Comparison of ENCODE assay signal across 8 cellular contexts in the genomic region with DNA sequence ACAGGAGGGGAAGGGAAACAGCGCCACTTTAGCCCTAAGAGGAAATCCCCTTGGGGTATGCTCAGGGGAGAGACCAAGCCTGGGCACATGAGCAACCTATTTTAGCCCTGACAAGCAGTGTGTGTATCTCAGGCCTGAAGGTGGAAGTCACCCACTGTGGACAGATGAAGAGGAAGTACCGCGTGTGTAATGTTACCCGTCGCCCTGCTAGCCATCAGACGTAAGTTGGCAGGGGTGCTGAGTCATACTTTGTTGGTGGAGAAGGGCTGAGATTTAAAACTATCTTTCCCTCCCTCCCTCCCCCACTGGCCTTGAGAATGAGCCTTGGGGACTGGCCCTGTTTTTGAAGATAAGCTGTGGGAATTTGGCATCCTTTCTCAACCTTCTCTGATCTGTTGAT. TPM values are rescaled to one million over a fixed set of nuclear protein-coding genes. Genes with fewer than 3 reads are reported as not detected.
A peak's percentile ranks its signal among the peaks of the same experiment; 100 is the strongest.
DNase-seq lines count a peak whose midpoint lies in the region; TF ChIP-seq lines count a peak whose summit lies in the region.

No MANE protein-coding gene starts in this region.

- H3K4me3 ChIP-seq in esophagus squamous epithelium (no peak overlapping the region), spleen (peak overlapping the region in 1 of 8 donors; percentile 30), prostate gland (no peak overlapping the region)

- H3K36me3 Mint-ChIP-seq in activated CD4-positive, alpha-beta T cell treated with anti-CD3 and anti-CD28 coated beads, Interleukin-2, amount 10 ng/mL, durations not matched to agents 24 days and 14 days (ENCODE audit: low read depth): peaks cover 39% of the 10 kb centered on the region

- H3K27ac ChIP-seq in esophagus squamous epithelium (no peak overlapping the region), spleen (peak overlapping the region; percentile 14 to 84 (median 64)), prostate gland (no peak overlapping the region)

- intact Hi-C loops in esophagus squamous epithelium (cut with DNase I): no loop called here
- intact Hi-C loops in spleen (cut with DNase I; ENCODE audit: low total_unique reads): no loop called here
- intact Hi-C loops in prostate gland (cut with DNase I): no loop called here
- intact Hi-C loops in activated CD4-positive, alpha-beta T cell treated with anti-CD3 and anti-CD28 coated beads, Interleukin-2, amount 10 ng/mL, durations not matched to agents 24 days and 14 days (cut with micrococcal nuclease): no loop called here

- no peak for TF ChIP-seq POLR2A in esophagus squamous epithelium (IDR thresholded peaks at IDR 0.05)
- TF ChIP-seq POLR2A in spleen (IDR thresholded peaks at IDR 0.05): no peak
- no peak for TF ChIP-seq POLR2A in prostate gland (IDR thresholded peaks at IDR 0.05)

- H3K27ac Mint-ChIP-seq in activated CD4-positive, alpha-beta T cell treated with anti-CD3 and anti-CD28 coated beads, Interleukin-2, amount 10 ng/mL, durations not matched to agents 24 days and 14 days: no peak overlapping the region

- no peak overlapping the region for H3K4me3 Mint-ChIP-seq in activated CD4-positive, alpha-beta T cell treated with anti-CD3 and anti-CD28 coated beads, Interleukin-2, amount 10 ng/mL, durations not matched to agents 24 days and 14 days

- H3K4me1 ChIP-seq in esophagus squamous epithelium (no peaks in the 10 kb centered on the region), spleen (peaks cover 0 to 47% (median 22%) of the 10 kb centered on the region in 6 donors), prostate gland (replicated peaks) (no peaks in the 10 kb centered on the region)

- TF ChIP-seq CTCF in esophagus squamous epithelium (IDR thresholded peaks at IDR 0.05) (no peak), spleen (IDR thresholded peaks at IDR 0.05 in 8 of 11, conservative IDR thresholded peaks at IDR 0.05 in 3 of 11) (no peak), prostate gland (IDR thresholded peaks at IDR 0.05) (no peak)

- H3K4me1 Mint-ChIP-seq in activated CD4-positive, alpha-beta T cell treated with anti-CD3 and anti-CD28 coated beads, Interleukin-2, amount 10 ng/mL, durations not matched to agents 24 days and 14 days: peaks cover 3% of the 10 kb centered on the region

- peaks cover 12 to 98% (median 13%) of the 10 kb centered on the region in 3 donors for H3K36me3 ChIP-seq in esophagus squamous epithelium
- peaks cover 3 to 100% (median 49%) of the 10 kb centered on the region in 6 donors for H3K36me3 ChIP-seq in spleen
- no peaks in the 10 kb centered on the region for H3K36me3 ChIP-seq in prostate gland

- WGBS in esophagus squamous epithelium, 2 donors: 66 to 68% methylated on average over 6 of the region's 6 CpGs
- 19 to 37% (median 25%) methylated on average over 6 of the region's 6 CpGs for whole genome bisulfite sequencing in spleen, 5 donors
- WGBS in prostate gland: 92% methylated on average over 6 of the region's 6 CpGs

- peak; percentile 19 for DNase-seq in NK-92 treated with Interleukin-12 subunit alpha and Interleukin-12 subunit beta, amount 100 ng/mL, for 24 hours (lab: John Stamatoyannopoulos, UW)
- DNase-seq in NK-92 (lab: John Stamatoyannopoulos, UW; ENCODE audit: unreplicated experiment) (no peak), M059J (ENCODE audit: low read depth) (peak; percentile 75), esophagus squamous epithelium (lab: John Stamatoyannopoulos, UW) (peak; percentile 8), spleen (peak; percentile 83), prostate gland (ENCODE audit: low spot score) (no peak), islet precursor cell (no peak)
- DNase-seq in activated CD4-positive, alpha-beta T cell treated with anti-CD3 and anti-CD28 coated beads, Interleukin-2, amount 10 ng/mL, durations not matched to agents 24 days and 14 days: no peak

- no peaks in the 10 kb centered on the region for H3K27me3 Mint-ChIP-seq in activated CD4-positive, alpha-beta T cell treated with anti-CD3 and anti-CD28 coated beads, Interleukin-2, amount 10 ng/mL, durations not matched to agents 24 days and 14 days

- no peaks in the 10 kb centered on the region for H3K9me3 Mint-ChIP-seq in activated CD4-positive, alpha-beta T cell treated with anti-CD3 and anti-CD28 coated beads, Interleukin-2, amount 10 ng/mL, durations not matched to agents 24 days and 14 days

- no peaks in the 10 kb centered on the region for H3K27me3 ChIP-seq in esophagus squamous epithelium
- H3K27me3 ChIP-seq in spleen (replicated peaks in 1 of 7): no peaks in the 10 kb centered on the region
- no peaks in the 10 kb centered on the region for H3K27me3 ChIP-seq in prostate gland (replicated peaks; ENCODE audit: insufficient read depth)

- H3K9me3 ChIP-seq in esophagus squamous epithelium (no peaks in the 10 kb centered on the region), spleen (no peaks in the 10 kb centered on the region), prostate gland (no peaks in the 10 kb centered on the region)

RNA-seq across cellular contexts. Expression of a gene that starts 11.2 kb away (rescaled TPM):
- total RNA-seq in M059J (2014; rRNA removed; shearing (Covaris generic)): 7.1 and 12.0 TPM in 2 replicates
- total RNA-seq in esophagus squamous epithelium (10 to 100 TPM in 2 of 4 donors, 1 to 10 TPM in 2; 9.7 to 18.1 (median 11.2) TPM), spleen (10 to 100 TPM; 27.4 to 38.2 (median 32.4) TPM), prostate gland (10 to 100 TPM; 31.8 to 52.0 TPM)
- 1 to 10 TPM; 2.3 to 4.3 (median 2.9) TPM for polyA plus RNA-seq in spleen
- total RNA-seq in activated CD4-positive, alpha-beta T cell treated with anti-CD3 and anti-CD28 coated beads, Interleukin-2, amount 10 ng/mL, durations not matched to agents 24 days and 14 days: 38.6 and 39.1 TPM in 2 replicates

RNA-seq across cellular contexts. Expression of a gene that starts 36.7 kb away (rescaled TPM):
- 8.1 and 19.3 TPM in 2 replicates for total RNA-seq in M059J (2014; rRNA removed; shearing (Covaris generic))
- total RNA-seq in esophagus squamous epithelium (10 to 100 TPM in 3 of 4 donors, 1 to 10 TPM in 1; 8.1 to 17.0 (median 12.0) TPM), spleen (10 to 100 TPM; 18.6 to 41.1 (median 31.7) TPM), prostate gland (10 to 100 TPM; 19.4 to 32.7 TPM)
- 1 to 10 TPM; 1.5 to 2.8 (median 1.9) TPM for polyA plus RNA-seq in spleen
- total RNA-seq in activated CD4-positive, alpha-beta T cell treated with anti-CD3 and anti-CD28 coated beads, Interleukin-2, amount 10 ng/mL, durations not matched to agents 24 days and 14 days: 25.9 and 32.1 TPM in 2 replicates

Comparison
In these comparisons a context has a peak if more than half of its experiments do, and no peak if none do; other contexts are left out.
1. DNase-seq: peak in NK-92 treated with Interleukin-12 subunit alpha and Interleukin-12 subunit beta, amount 100 ng/mL, for 24 hours (single experiment), M059J (single experiment), esophagus squamous epithelium (single experiment) and spleen (single experiment); none in NK-92 (single experiment), prostate gland (single experiment), islet precursor cell (single experiment) and activated CD4-positive, alpha-beta T cell treated with anti-CD3 and anti-CD28 coated beads, Interleukin-2, amount 10 ng/mL, durations not matched to agents 24 days and 14 days (single experiment).
2. H3K27ac ChIP-seq: peak in spleen (8 of 8); none in esophagus squamous epithelium (0 of 4) and prostate gland (0 of 2).